2 cellular contexts compared by ENCODE assay signal in genomic region chr4:78542373-78542772, GRCh38.
TF ChIP-seq lines count a peak whose summit lies in the region.

No MANE protein-coding gene starts in this region.

TF ChIP-seq in A549, 52 proteins besides CTCF, POLR2A, EP300 and RAD21:
- TF ChIP-seq JUNB (IDR thresholded peaks at IDR 0.05), result peak; percentile 50
- TF ChIP-seq FOSL2 (IDR thresholded peaks at IDR 0.05), result 0 out of 2 replicates have a peak, but pooled peaks have one; percentile 17
- TF ChIP-seq FOSL2 (CRISPR knock-in tag; IDR thresholded peaks at IDR 0.05), result peak; percentile 73
- no peak for TF ChIP-seq CBX2 (IDR thresholded peaks at IDR 0.05; ENCODE audit: borderline replicate concordance, low read depth)
- no peak for TF ChIP-seq SREBF2 (IDR thresholded peaks at IDR 0.05)
- no peak for TF ChIP-seq ESRRA (IDR thresholded peaks at IDR 0.05; ENCODE audit: borderline replicate concordance, low read length)
- TF ChIP-seq CEBPB (IDR thresholded peaks at IDR 0.05), result peak; percentile 36 to 82; a peak in 3 of 4 replicates
- 0 out of 5 replicates have a peak, but pooled peaks of 1 of the 2 experiments have one; percentile 19 for TF ChIP-seq JUN (IDR thresholded peaks at IDR 0.05)
- TF ChIP-seq ZC3H11A (IDR thresholded peaks at IDR 0.05), result no peak

TF ChIP-seq in IMR-90, 13 proteins besides CTCF, POLR2A, EP300 and RAD21:
- TF ChIP-seq CHD1 (IDR thresholded peaks at IDR 0.05; ENCODE audit: low read depth, low read length), result no peak
- TF ChIP-seq FOS (IDR thresholded peaks at IDR 0.05; ENCODE audit: low read depth, low read length), result peak; percentile 31; the same call in 1 of the 2 replicates
- TF ChIP-seq CEBPB (IDR thresholded peaks at IDR 0.05; ENCODE audit: low read depth, low read length), result peak; percentile 93
- no peak for TF ChIP-seq MAFK (IDR thresholded peaks at IDR 0.05; ENCODE audit: low read depth, low read length)
TF ChIP-seq in IMR-90: peak in this region for 2.
